In genomic region chr6:158819213-158819976, GRCh38 we compare ENCODE assay signal across 8 cellular contexts. TPM values are rescaled to one million over a fixed set of nuclear protein-coding genes. Genes with fewer than 3 reads are reported as not detected.
A peak's percentile ranks its signal among the peaks of the same experiment; 100 is the strongest.
DNase-seq lines count a peak whose midpoint lies in the region; TF ChIP-seq lines count a peak whose summit lies in the region.

Gene EZR (minus strand): TSS chr6:158819368. CDS start chr6:158818093, 1,275 bp downstream.

- H3K9me3 ChIP-seq in HEK293 (ENCODE audit: control insufficient read depth, insufficient read depth, low read depth, low read length) = no peaks in the 10 kb centered on the region
- no peaks in the 10 kb centered on the region for H3K9me3 ChIP-seq in ascending aorta
- H3K9me3 ChIP-seq in sigmoid colon = no peaks in the 10 kb centered on the region

- H3K4me1 Mint-ChIP-seq in T-helper 2 cell treated with Interferon-gamma antibody and Interleukin-4, amounts not matched to agents 5 μg/mL and 100 μg/mL, for 36 hours (ENCODE audit: low read depth) = peaks cover 39% of the 10 kb centered on the region

- H3K4me3 Mint-ChIP-seq in T-helper 2 cell treated with Interferon-gamma antibody and Interleukin-4, amounts not matched to agents 5 μg/mL and 100 μg/mL, for 36 hours = peak within 1 kb of the TSS; percentile 100

- CTCF ChIA-PET in GM10248 (lab: Yijun Ruan, JAX) (interaction anchor here (0.6 to 2.7 kb wide), 7 partner anchors 10 to 100 kb away, joined by 3 to 5 read pairs (median 3); no protein-coding TSS in a partner anchor), HEK293 (lab: Yijun Ruan, JAX) (interaction anchor here (0.6 to 1.4 kb wide), 5 partner anchors 12 to 43 kb away, joined by 3 to 5 read pairs (median 4); no protein-coding TSS in a partner anchor)

- no peaks in the 10 kb centered on the region for H3K27me3 ChIP-seq in ascending aorta
- H3K27me3 ChIP-seq in sigmoid colon = no peaks in the 10 kb centered on the region

- H3K4me1 ChIP-seq in HEK293 (ENCODE audit: control insufficient read depth, insufficient read depth, low read length) = peaks cover 10% of the 10 kb centered on the region
- peaks cover 0 to 19% of the 10 kb centered on the region in 2 donors for H3K4me1 ChIP-seq in ascending aorta
- peaks cover 0 to 32% (median 24%) of the 10 kb centered on the region in 4 donors for H3K4me1 ChIP-seq in sigmoid colon

- TF ChIP-seq CTCF in GM10248 (IDR thresholded peaks at IDR 0.05; ENCODE audit: control extremely low read depth, extremely low read depth, low read depth, missing control alignments) = peak; percentile 9
- TF ChIP-seq CTCF in HEK293 (tag by site-specific recombination; IDR thresholded peaks at IDR 0.05) = peak; percentile 41; the same call in 1 of the 2 replicates
- peak in 1 of 3 experiments; percentile 1 for TF ChIP-seq CTCF in ascending aorta (IDR thresholded peaks at IDR 0.05)
- no peak for TF ChIP-seq CTCF in sigmoid colon (IDR thresholded peaks at IDR 0.05)

- peak within 1 kb of the TSS; percentile 84 for H3K27ac ChIP-seq in HEK293 (ENCODE audit: extremely low read depth, low read depth, low read length)
- peak within 1 kb of the TSS; percentile 93 to 99 for H3K27ac ChIP-seq in ascending aorta
- H3K27ac ChIP-seq in sigmoid colon = peak within 1 kb of the TSS; percentile 95 to 99 (median 96)

- H3K4me3 ChIP-seq in HEK293 (ENCODE audit: low read depth, low read length) (peak within 1 kb of the TSS; percentile 80), ascending aorta (peak within 1 kb of the TSS; percentile 81 to 96), sigmoid colon (peak within 1 kb of the TSS; percentile 74 to 97 (median 81))

- no peak for TF ChIP-seq EP300 in sigmoid colon (IDR thresholded peaks at IDR 0.05)

- H3K27ac Mint-ChIP-seq in T-helper 2 cell treated with Interferon-gamma antibody and Interleukin-4, amounts not matched to agents 5 μg/mL and 100 μg/mL, for 36 hours = peak within 1 kb of the TSS; percentile 99

- peaks cover 3 to 25% of the 10 kb centered on the region in 2 experiments; a peak in 2 of 3 replicates for H3K36me3 ChIP-seq in HEK293 (ENCODE audit: control insufficient read depth in 2 of 2, insufficient read depth in 1 of 2, low read length in 2 of 2)
- H3K36me3 ChIP-seq in ascending aorta = no peaks in the 10 kb centered on the region
- H3K36me3 ChIP-seq in sigmoid colon = no peaks in the 10 kb centered on the region

- intact Hi-C loops in ascending aorta (cut with DNase I) = loop anchor here (1.0 to 10.0 kb wide), 5 partner anchors 21 to 255 kb away; partner anchors contain the start of genes RSPH3 and TMEM181
- intact Hi-C loops in sigmoid colon (cut with DNase I) = loop anchor here (2.0 to 5.0 kb wide), 3 partner anchors 113 to 181 kb away; partner anchors contain the start of gene RSPH3

- WGBS in sigmoid colon, 2 donors = 9 to 11% methylated on average over 67 of the region's 67 CpGs

- H3K36me3 Mint-ChIP-seq in T-helper 2 cell treated with Interferon-gamma antibody and Interleukin-4, amounts not matched to agents 5 μg/mL and 100 μg/mL, for 36 hours (ENCODE audit: low read depth) = peaks cover 35% of the 10 kb centered on the region

- DNase-seq in GM10248 (ENCODE audit: extremely low spot score) = peak; percentile 94
- peak; percentile 89 for DNase-seq in NAMALWA (ENCODE audit: low spot score)
- DNase-seq in T-helper 2 cell treated with Interferon-gamma antibody and Interleukin-4, amounts not matched to agents 5 μg/mL and 100 μg/mL, for 36 hours (ENCODE audit: low spot score) = peak; percentile 77
- peak; percentile 24 to 86 for DNase-seq in ascending aorta (ENCODE audit: low spot score in 2 of 2)
- peak; percentile 78 for DNase-seq in hepatic stellate cell (ENCODE audit: low spot score)
- DNase-seq in sigmoid colon = peak; percentile 86
- no peak for DNase-seq in cerebellar nuclear complex (lab: John Stamatoyannopoulos, UW)

- no peak for TF ChIP-seq POLR2A in sigmoid colon (IDR thresholded peaks at IDR 0.05)

- no peaks in the 10 kb centered on the region for H3K27me3 Mint-ChIP-seq in T-helper 2 cell treated with Interferon-gamma antibody and Interleukin-4, amounts not matched to agents 5 μg/mL and 100 μg/mL, for 36 hours (ENCODE audit: low read depth)

- H3K9me3 Mint-ChIP-seq in T-helper 2 cell treated with Interferon-gamma antibody and Interleukin-4, amounts not matched to agents 5 μg/mL and 100 μg/mL, for 36 hours = no peaks in the 10 kb centered on the region

- POLR2A ChIA-PET in GM10248 (lab: Yijun Ruan, JAX) (interaction anchor here (0.6 to 1.3 kb wide), 3 partner anchors 8 to 50 kb away, joined by 3 to 5 read pairs (median 4); no protein-coding TSS in a partner anchor), HEK293 (lab: Yijun Ruan, JAX) (interaction anchor here (0.6 to 2.0 kb wide), 17 partner anchors 10 to 1867 kb away, joined by 3 to 31 read pairs (median 4); no protein-coding TSS in a partner anchor)

TF ChIP-seq in HEK293, 187 proteins besides CTCF, POLR2A, EP300 and RAD21 (continues in another document):
- TF ChIP-seq GLI4 (tag by site-specific recombination; IDR thresholded peaks at IDR 0.05) (no peak), ZNF76 (tag by site-specific recombination; IDR thresholded peaks at IDR 0.05; ENCODE audit: borderline replicate concordance, low read depth) (peak; percentile 78), ZNF354C (tag by site-specific recombination; IDR thresholded peaks at IDR 0.05; ENCODE audit: borderline replicate concordance, low read depth) (no peak), WT1 (tag by site-specific recombination; IDR thresholded peaks at IDR 0.05) (peak; percentile 61), OSR2 (tag by site-specific recombination; IDR thresholded peaks at IDR 0.05) (no peak), BCL11B (tag by site-specific recombination; IDR thresholded peaks at IDR 0.05; ENCODE audit: low read depth) (no peak), ZNF670 (tag by site-specific recombination; IDR thresholded peaks at IDR 0.05; ENCODE audit: low read depth) (no peak), ZSCAN5A (tag by site-specific recombination; IDR thresholded peaks at IDR 0.05) (no peak), FEZF1 (tag by site-specific recombination; IDR thresholded peaks at IDR 0.05) (no peak), PRDM2 (tag by site-specific recombination; IDR thresholded peaks at IDR 0.05; ENCODE audit: borderline replicate concordance) (no peak), ZNF112 (tag by site-specific recombination; IDR thresholded peaks at IDR 0.05) (no peak), KLF8 (tag by site-specific recombination; IDR thresholded peaks at IDR 0.05) (peak; percentile 92), ZNF155 (tag by site-specific recombination; IDR thresholded peaks at IDR 0.05) (no peak), ZBTB1 (tag by site-specific recombination; IDR thresholded peaks at IDR 0.05) (no peak), ZEB2 (tag by site-specific recombination; IDR thresholded peaks at IDR 0.05) (peak; percentile 83), ZNF37A (tag by site-specific recombination; IDR thresholded peaks at IDR 0.05) (no peak)

RNA-seq across cellular contexts. Expression of gene EZR, which starts in this region (rescaled TPM):
- 49.7 TPM for total RNA-seq in ascending aorta
- total RNA-seq in sigmoid colon = 10 to 100 TPM; 33.5 to 46.0 (median 38.3) TPM
- 100 to 1,000 TPM; 214 to 333 (median 262) TPM for polyA plus RNA-seq in sigmoid colon

Comparison
In these comparisons a context has a peak if more than half of its experiments do, and no peak if none do; other contexts are left out.
1. DNase-seq: peak in GM10248 (single experiment), NAMALWA (single experiment), T-helper 2 cell treated with Interferon-gamma antibody and Interleukin-4, amounts not matched to agents 5 μg/mL and 100 μg/mL, for 36 hours (single experiment), ascending aorta (2 of 2), hepatic stellate cell (single experiment) and sigmoid colon (single experiment); none in cerebellar nuclear complex (0 of 2).
2. CTCF ChIP-seq: peak in GM10248 (single experiment) and HEK293 (single experiment); none in sigmoid colon (0 of 4).
3. Peak in every context shown above with its lines, with median percentiles within 50 percentile points of each other: H3K27ac ChIP-seq and H3K4me3 ChIP-seq.